In genomic region chr16:2513405-2514332, GRCh38 we compare ENCODE assay signal across 8 cellular contexts. TPM values are rescaled to one million over a fixed set of nuclear protein-coding genes. Genes with fewer than 3 reads are reported as not detected.
DNase-seq lines count a peak whose midpoint lies in the region; ATAC-seq and TF ChIP-seq lines count a peak whose summit lies in the region.

Gene ATP6V0C (plus strand): TSS chr16:2513952. CDS start chr16:2514104, 152 bp downstream.

- H3K4me3 Mint-ChIP-seq in activated T-helper 2 cell treated with anti-CD3 and anti-CD28 coated beads, Interferon-gamma antibody, Interleukin-2, Interleukin-4, amounts not matched to agents 10 μg/mL and 5 μg/mL and 100 μg/mL, durations not matched to agents 14 hours and 24 hours and 36 hours (ENCODE audit: low read depth): peak within 1 kb of the TSS; percentile 88
- peak within 1 kb of the TSS; percentile 85 for H3K4me3 Mint-ChIP-seq in natural killer cell treated with Interleukin-12 subunit alpha and Interleukin-12 subunit beta and Interleukin-15 and Interleukin-18, amount 100 ng/mL, for 72 hours

- intact Hi-C loops in activated T-helper 2 cell treated with anti-CD3 and anti-CD28 coated beads, Interferon-gamma antibody, Interleukin-2, Interleukin-4, amounts not matched to agents 10 μg/mL and 5 μg/mL and 100 μg/mL, durations not matched to agents 14 hours and 24 hours and 36 hours (cut with micrococcal nuclease): loop anchor here (2.0 to 10.0 kb wide), 6 partner anchors 19 to 359 kb away; partner anchors contain the start of genes ABCA3, CCNF, E4F1 and RNPS1

- H3K27me3 Mint-ChIP-seq in activated T-helper 2 cell treated with anti-CD3 and anti-CD28 coated beads, Interferon-gamma antibody, Interleukin-2, Interleukin-4, amounts not matched to agents 10 μg/mL and 5 μg/mL and 100 μg/mL, durations not matched to agents 14 hours and 24 hours and 36 hours (ENCODE audit: low read depth): no peaks in the 10 kb centered on the region
- H3K27me3 Mint-ChIP-seq in natural killer cell treated with Interleukin-12 subunit alpha and Interleukin-12 subunit beta and Interleukin-15 and Interleukin-18, amount 100 ng/mL, for 72 hours: no peaks in the 10 kb centered on the region

- DNase-seq in Daoy (ENCODE audit: low read depth) (peak; percentile 88), GOT3 (lab: John Stamatoyannopoulos, UW) (peak; percentile 69), LNCaP clone FGC (ENCODE audit: low read depth) (peak; percentile 67), RPMI8226 (peak; percentile 99), fibroblast of peridontal ligament (ENCODE audit: extremely low read depth) (peak; percentile 74)
- peak; percentile 89 for DNase-seq in activated T-helper 2 cell treated with anti-CD3 and anti-CD28 coated beads, Interferon-gamma antibody, Interleukin-2, Interleukin-4, amounts not matched to agents 10 μg/mL and 5 μg/mL and 100 μg/mL, durations not matched to agents 14 hours and 24 hours and 36 hours (ENCODE audit: low spot score)
- DNase-seq in natural killer cell treated with Interleukin-12 subunit alpha and Interleukin-12 subunit beta and Interleukin-15 and Interleukin-18, amount 100 ng/mL, for 72 hours (ENCODE audit: low spot score): peak; percentile 94
- peak; percentile 86 for DNase-seq in stimulated activated naive CD4-positive, alpha-beta T cell treated with Interleukin-2 at 50 U/mL for 16 hours (lab: John Stamatoyannopoulos, UW)

- H3K4me3 ChIP-seq in LNCaP clone FGC (ENCODE audit: low read depth, low read length): peak within 1 kb of the TSS; percentile 83

- no peak for TF ChIP-seq CTCF in LNCaP clone FGC (IDR thresholded peaks at IDR 0.05; ENCODE audit: control insufficient read depth, extremely low read depth, insufficient read depth)

- peaks cover 13% of the 10 kb centered on the region for H3K36me3 Mint-ChIP-seq in activated T-helper 2 cell treated with anti-CD3 and anti-CD28 coated beads, Interferon-gamma antibody, Interleukin-2, Interleukin-4, amounts not matched to agents 10 μg/mL and 5 μg/mL and 100 μg/mL, durations not matched to agents 14 hours and 24 hours and 36 hours (ENCODE audit: low read depth)
- H3K36me3 Mint-ChIP-seq in natural killer cell treated with Interleukin-12 subunit alpha and Interleukin-12 subunit beta and Interleukin-15 and Interleukin-18, amount 100 ng/mL, for 72 hours: no peaks in the 10 kb centered on the region

- H3K27ac Mint-ChIP-seq in activated T-helper 2 cell treated with anti-CD3 and anti-CD28 coated beads, Interferon-gamma antibody, Interleukin-2, Interleukin-4, amounts not matched to agents 10 μg/mL and 5 μg/mL and 100 μg/mL, durations not matched to agents 14 hours and 24 hours and 36 hours: peak within 1 kb of the TSS; percentile 86
- H3K27ac Mint-ChIP-seq in natural killer cell treated with Interleukin-12 subunit alpha and Interleukin-12 subunit beta and Interleukin-15 and Interleukin-18, amount 100 ng/mL, for 72 hours: peak within 1 kb of the TSS; percentile 69 to 85

- ATAC-seq in natural killer cell treated with Interleukin-12 subunit alpha and Interleukin-12 subunit beta and Interleukin-15 and Interleukin-18, amount 100 ng/mL, for 72 hours: peak; percentile 93 to 95

- peaks cover 29% of the 10 kb centered on the region for H3K4me1 Mint-ChIP-seq in activated T-helper 2 cell treated with anti-CD3 and anti-CD28 coated beads, Interferon-gamma antibody, Interleukin-2, Interleukin-4, amounts not matched to agents 10 μg/mL and 5 μg/mL and 100 μg/mL, durations not matched to agents 14 hours and 24 hours and 36 hours (ENCODE audit: low read depth)
- peaks cover 48 to 51% of the 10 kb centered on the region in 2 donors for H3K4me1 Mint-ChIP-seq in natural killer cell treated with Interleukin-12 subunit alpha and Interleukin-12 subunit beta and Interleukin-15 and Interleukin-18, amount 100 ng/mL, for 72 hours (ENCODE audit: low read depth in 2 of 2)

- no peaks in the 10 kb centered on the region for H3K9me3 Mint-ChIP-seq in activated T-helper 2 cell treated with anti-CD3 and anti-CD28 coated beads, Interferon-gamma antibody, Interleukin-2, Interleukin-4, amounts not matched to agents 10 μg/mL and 5 μg/mL and 100 μg/mL, durations not matched to agents 14 hours and 24 hours and 36 hours
- no peaks in the 10 kb centered on the region for H3K9me3 Mint-ChIP-seq in natural killer cell treated with Interleukin-12 subunit alpha and Interleukin-12 subunit beta and Interleukin-15 and Interleukin-18, amount 100 ng/mL, for 72 hours

RNA-seq across cellular contexts. Expression of gene ATP6V0C, which starts in this region (rescaled TPM):
- total RNA-seq in Daoy (2014; rRNA removed; shearing (Covaris generic)): 19.9 and 31.2 TPM in 2 replicates
- 114 and 119 TPM in 2 replicates for total RNA-seq in activated T-helper 2 cell treated with anti-CD3 and anti-CD28 coated beads, Interferon-gamma antibody, Interleukin-2, Interleukin-4, amounts not matched to agents 10 μg/mL and 5 μg/mL and 100 μg/mL, durations not matched to agents 14 hours and 24 hours and 36 hours
- total RNA-seq in natural killer cell treated with Interleukin-12 subunit alpha and Interleukin-12 subunit beta and Interleukin-15 and Interleukin-18, amount 100 ng/mL, for 72 hours: 100 to 1,000 TPM; 103 to 146 TPM

Comparison
In these comparisons a context has a peak if more than half of its experiments do, and no peak if none do; other contexts are left out.
1. Peak in every context shown above with its lines: DNase-seq, ATAC-seq and H3K4me3 ChIP-seq.